ENCODE assay signal across 14 cellular contexts in genomic region chr2:197211881-197212342, GRCh38.
A peak's percentile ranks its signal among the peaks of the same experiment; 100 is the strongest.
DNase-seq lines count a peak whose midpoint lies in the region; ATAC-seq, FAIRE-seq and TF ChIP-seq lines count a peak whose summit lies in the region.
"Had no signal": no experiment of that assay in that cellular context is flagged by ENCODE, and none has a peak within 500 bp of the region (broad histone marks: within the 10 kb centered on the region; RNA-seq: fewer than 3 reads in every experiment).

No MANE protein-coding gene starts in this region.

- peak overlapping the region; percentile 99 for H3K27ac Mint-ChIP-seq in activated CD4-positive, alpha-beta T cell treated with anti-CD3 and anti-CD28 coated beads for 36 hours
- H3K27ac Mint-ChIP-seq in stimulated activated naive CD8-positive, alpha-beta T cell treated with anti-CD3 and anti-CD28 coated beads, Interleukin-15, amount 100 ng/mL, for 72 hours, result peak overlapping the region; percentile 88 to 96

- no TSS peak for BruUV-seq in endothelial cell of umbilical vein (replicated peaks; lab: Mats Ljungman, UMichigan)

- H3K4me1 Mint-ChIP-seq in activated CD4-positive, alpha-beta T cell treated with anti-CD3 and anti-CD28 coated beads for 36 hours, result peaks cover 98% of the 10 kb centered on the region
- H3K4me1 Mint-ChIP-seq in stimulated activated naive CD8-positive, alpha-beta T cell treated with anti-CD3 and anti-CD28 coated beads, Interleukin-15, amount 100 ng/mL, for 72 hours, result peaks cover 99% of the 10 kb centered on the region

- CTCF ChIA-PET in activated CD4-positive, alpha-beta T cell treated with anti-CD3 and anti-CD28 coated beads for 36 hours (lab: Charles Lee), result interaction anchor here (1.3 kb wide), 2 partner anchors 14 to 52 kb away, joined by 5 to 6 read pairs; no protein-coding TSS in a partner anchor
- CTCF ChIA-PET in endothelial cell of umbilical vein (lab: Charles Lee), result no interaction called here

- peaks cover 7% of the 10 kb centered on the region for H3K36me3 Mint-ChIP-seq in activated CD4-positive, alpha-beta T cell treated with anti-CD3 and anti-CD28 coated beads for 36 hours (ENCODE audit: low read depth)

- TF ChIP-seq POLR2A in endothelial cell of umbilical vein (IDR thresholded peaks at IDR 0.05; ENCODE audit: low read depth, low read length), result no peak

- dilution Hi-C loops in endothelial cell of umbilical vein (cut with MboI; ENCODE audit: extremely low pct_ligation_motif_present, low sequenced_read_pairs), result no loop called here

- no peaks in the 10 kb centered on the region for H3K27me3 Mint-ChIP-seq in activated CD4-positive, alpha-beta T cell treated with anti-CD3 and anti-CD28 coated beads for 36 hours
- H3K27me3 Mint-ChIP-seq in stimulated activated naive CD8-positive, alpha-beta T cell treated with anti-CD3 and anti-CD28 coated beads, Interleukin-15, amount 100 ng/mL, for 72 hours, result no peaks in the 10 kb centered on the region

- H3K27me3 ChIP-seq in endothelial cell of umbilical vein (ENCODE audit: control insufficient read depth in 2 of 2, insufficient read depth in 2 of 2, low read length in 2 of 2), result no peaks in the 10 kb centered on the region
- H3K27me3 ChIP-seq: tibial nerve had no signal

- H3K4me1 ChIP-seq in endothelial cell of umbilical vein (ENCODE audit: control insufficient read depth, extremely low read depth, insufficient read depth, low read length), result peaks cover 14% of the 10 kb centered on the region

- H3K9me3 Mint-ChIP-seq in activated CD4-positive, alpha-beta T cell treated with anti-CD3 and anti-CD28 coated beads for 36 hours (ENCODE audit: low read depth), result no peaks in the 10 kb centered on the region
- no peaks in the 10 kb centered on the region for H3K9me3 Mint-ChIP-seq in stimulated activated naive CD8-positive, alpha-beta T cell treated with anti-CD3 and anti-CD28 coated beads, Interleukin-15, amount 100 ng/mL, for 72 hours

- peak; percentile 50 for FAIRE-seq in endothelial cell of umbilical vein (lab: Jason Lieb, UNC)
- FAIRE-seq: islet of Langerhans had no signal

- H3K27ac ChIP-seq in endothelial cell of umbilical vein (ENCODE audit: insufficient read depth, low read depth, low read length), result no peak overlapping the region
- H3K27ac ChIP-seq: GM23248, WERI-Rb-1 had no signal

- no peak overlapping the region for H3K4me3 ChIP-seq in endothelial cell of umbilical vein (replicated peaks in 1 of 3; ENCODE audit: insufficient read depth in 1 of 3, low read depth in 1 of 3, low read length in 3 of 3)
- H3K4me3 ChIP-seq: GM23248, tibial nerve had no signal

- peak; percentile 52 for DNase-seq in activated CD4-positive, alpha-beta T cell treated with anti-CD3 and anti-CD28 coated beads for 36 hours
- DNase-seq in activated CD4-positive, alpha-beta T cell treated with anti-CD3 and anti-CD28 coated beads for 1 hour, result no peak
- peak; percentile 51 for DNase-seq in activated CD4-positive, alpha-beta T cell treated with anti-CD3 and anti-CD28 coated beads for 48 hours
- no peak for DNase-seq in endothelial cell of umbilical vein (ENCODE audit: low read depth, low spot score)
- peak in 1 of 2 donors; percentile 65 for DNase-seq in stimulated activated naive CD8-positive, alpha-beta T cell treated with anti-CD3 and anti-CD28 coated beads, Interleukin-15, amount 100 ng/mL, for 72 hours
- DNase-seq in foreskin melanocyte, result no peak
- no peak for DNase-seq in SK-N-DZ (ENCODE audit: low spot score)
- DNase-seq: 8988T, GM23248, WERI-Rb-1 had no signal

- H3K9me1 ChIP-seq in endothelial cell of umbilical vein (replicated peaks; ENCODE audit: control insufficient read depth, extremely low read depth, insufficient read depth, low read length), result no peaks in the 10 kb centered on the region

- no peaks in the 10 kb centered on the region for H3K9me3 ChIP-seq in endothelial cell of umbilical vein (replicated peaks; ENCODE audit: control insufficient read depth, insufficient read depth, low read length)
- H3K9me3 ChIP-seq: tibial nerve had no signal

- no peaks in the 10 kb centered on the region for H4K20me1 ChIP-seq in endothelial cell of umbilical vein (replicated peaks; ENCODE audit: control insufficient read depth, extremely low read depth, insufficient read depth, low read length)

- POLR2A ChIA-PET in activated CD4-positive, alpha-beta T cell treated with anti-CD3 and anti-CD28 coated beads for 36 hours (lab: Charles Lee), result interaction anchor here (0.6 to 1.0 kb wide), 4 partner anchors 28 to 96 kb away, joined by 3 read pairs; no protein-coding TSS in a partner anchor
- POLR2A ChIA-PET in endothelial cell of umbilical vein (lab: Charles Lee), result no interaction called here

- no peak for TF ChIP-seq CTCF in endothelial cell of umbilical vein (IDR thresholded peaks at IDR 0.05; ENCODE audit: extremely low read depth in 1 of 2, insufficient read depth in 1 of 2, low read depth in 1 of 2, low read length in 2 of 2)

- H3K79me2 ChIP-seq in endothelial cell of umbilical vein (ENCODE audit: control insufficient read depth, insufficient read depth, low read length), result no peaks in the 10 kb centered on the region

- H3K4me2 ChIP-seq in endothelial cell of umbilical vein (ENCODE audit: insufficient read depth, low read length), result no peak overlapping the region

- no peak overlapping the region for H3K9ac ChIP-seq in endothelial cell of umbilical vein (replicated peaks; ENCODE audit: extremely low read depth, insufficient read depth, low read length)
- H3K9ac ChIP-seq: GM23248 had no signal

- H3K4me3 Mint-ChIP-seq in activated CD4-positive, alpha-beta T cell treated with anti-CD3 and anti-CD28 coated beads for 36 hours, result peak overlapping the region; percentile 45
- peak overlapping the region; percentile 75 to 79 for H3K4me3 Mint-ChIP-seq in stimulated activated naive CD8-positive, alpha-beta T cell treated with anti-CD3 and anti-CD28 coated beads, Interleukin-15, amount 100 ng/mL, for 72 hours

- H2AFZ ChIP-seq in endothelial cell of umbilical vein (ENCODE audit: low read depth, low read length), result no peak overlapping the region
- H2AFZ ChIP-seq: GM23248 had no signal

- peak; percentile 20 for ATAC-seq in activated CD4-positive, alpha-beta T cell treated with anti-CD3 and anti-CD28 coated beads for 36 hours
- peak; percentile 74 for ATAC-seq in stimulated activated naive CD8-positive, alpha-beta T cell treated with anti-CD3 and anti-CD28 coated beads, Interleukin-15, amount 100 ng/mL, for 72 hours
- ATAC-seq in HG03571 (IDR thresholded peaks at IDR 0.05; ENCODE audit: unreplicated experiment), result no peak
- ATAC-seq: esophagus mucosa had no signal

- no peaks in the 10 kb centered on the region for H3K36me3 ChIP-seq in endothelial cell of umbilical vein (ENCODE audit: control insufficient read depth in 2 of 2, extremely low read depth in 1 of 2, insufficient read depth in 2 of 2, low read length in 2 of 2)
- H3K36me3 ChIP-seq: tibial nerve, WERI-Rb-1 had no signal

- intact Hi-C loops in activated CD4-positive, alpha-beta T cell treated with anti-CD3 and anti-CD28 coated beads for 36 hours (cut with DNase I, micrococcal nuclease), result loop anchor here in 1 of 2 experiments (2.0 to 10.0 kb wide), 2 partner anchors 85 to 957 kb away; no protein-coding TSS in a partner anchor
- intact Hi-C loops in endothelial cell of umbilical vein (cut with micrococcal nuclease), result no loop called here

TF ChIP-seq in endothelial cell of umbilical vein, 7 proteins besides CTCF, POLR2A, EP300 and RAD21:
- no peak for TF ChIP-seq GATA2 (IDR thresholded peaks at IDR 0.05; ENCODE audit: insufficient read depth, insufficient read length, low read depth, low read length)
- TF ChIP-seq POLR2AphosphoS5 (IDR thresholded peaks at IDR 0.05; ENCODE audit: insufficient read depth, low read depth, low read length), result no peak
- TF ChIP-seq JUN (IDR thresholded peaks at IDR 0.05; ENCODE audit: borderline replicate concordance, insufficient read depth, insufficient read length, low read depth), result no peak
- no peak for TF ChIP-seq FOS (IDR thresholded peaks at IDR 0.05; ENCODE audit: borderline replicate concordance, insufficient read depth, low read length)
- no peak for TF ChIP-seq MYC (IDR thresholded peaks at IDR 0.05; ENCODE audit: low read depth, low read length)
- no peak for TF ChIP-seq EZH2 (IDR thresholded peaks at IDR 0.05; ENCODE audit: borderline replicate concordance, low read depth, low read length, severe bottlenecking)
- TF ChIP-seq MAX (IDR thresholded peaks at IDR 0.05; ENCODE audit: insufficient read depth, insufficient read length), result no peak

Comparison
In these comparisons a context has a peak if more than half of its experiments do, and no peak if none do; other contexts are left out.
1. DNase-seq: peak in activated CD4-positive, alpha-beta T cell treated with anti-CD3 and anti-CD28 coated beads for 36 hours (single experiment) and activated CD4-positive, alpha-beta T cell treated with anti-CD3 and anti-CD28 coated beads for 48 hours (single experiment); none in activated CD4-positive, alpha-beta T cell treated with anti-CD3 and anti-CD28 coated beads for 1 hour (single experiment), endothelial cell of umbilical vein (single experiment), foreskin melanocyte (single experiment) and SK-N-DZ (single experiment).